Comparison of ENCODE assay signal across 17 cellular contexts in the genomic region with DNA sequence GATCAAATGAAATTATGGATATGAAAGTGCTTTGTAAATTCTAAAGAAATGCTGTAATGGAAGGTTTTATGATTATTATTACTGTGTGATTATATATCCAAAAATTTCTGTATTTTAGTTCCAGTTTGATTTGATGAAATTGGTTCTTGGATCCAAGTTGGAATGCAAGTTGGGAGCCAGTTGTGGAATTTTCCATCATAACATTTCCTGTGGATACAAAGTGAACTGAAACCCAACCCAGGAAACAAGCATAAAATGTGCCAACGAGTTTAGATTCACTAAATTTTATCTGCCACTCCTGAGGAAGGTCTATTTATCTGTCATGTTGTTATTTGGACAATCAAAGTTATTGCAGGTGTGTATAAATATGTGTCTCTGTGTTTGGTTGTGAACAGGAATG.
"Had no signal": no experiment of that assay in that cellular context is flagged by ENCODE, and none has a peak within 500 bp of the region (broad histone marks: within the 10 kb centered on the region; RNA-seq: fewer than 3 reads in every experiment).

No MANE protein-coding gene starts in this region.

- H3K9me3 ChIP-seq: gastroesophageal sphincter had no signal

- H3K4me1 ChIP-seq: gastroesophageal sphincter had no signal

- H3K27me3 Mint-ChIP-seq: type B pancreatic cell had no signal

- H3K27me3 ChIP-seq: cardiac muscle cell, gastroesophageal sphincter had no signal

- H3K36me3 ChIP-seq: cardiac muscle cell, gastroesophageal sphincter, WERI-Rb-1 had no signal

- H3K4me3 ChIP-seq: cardiac muscle cell, gastroesophageal sphincter, lung, skin epidermis had no signal

- H3K27ac Mint-ChIP-seq: activated CD8-positive, alpha-beta T cell treated with anti-CD3 and anti-CD28 coated beads, Interleukin-2, amount 10 ng/mL, durations not matched to agents 7 days and 5 days; T-helper 17 cell; type B pancreatic cell had no signal

- DNase-seq: activated CD8-positive, alpha-beta memory T cell treated with anti-CD3 and anti-CD28 coated beads, Interleukin-2, amount 50 U/mL, for 4 hours; activated CD8-positive, alpha-beta T cell treated with anti-CD3 and anti-CD28 coated beads, Interleukin-2, amount 10 ng/mL, durations not matched to agents 7 days and 5 days; activated naive CD4-positive, alpha-beta T cell treated with Interleukin-2 at 50 U/mL for 16 hours; effector CD4-positive, alpha-beta T cell; left colon; naive thymus-derived CD4-positive, alpha-beta T cell; stimulated activated CD4-positive, alpha-beta T cell treated with anti-CD3 and anti-CD28 coated beads, Interleukin-15, amount 100 ng/mL, for 24 hours; stimulated activated CD4-positive, alpha-beta T cell treated with anti-CD3 and anti-CD28 coated beads, Interleukin-4, amount 100 ng/mL, for 1 hour; stimulated activated naive CD4-positive, alpha-beta T cell; T-helper 17 cell; WERI-Rb-1 had no signal

- H3K4me3 Mint-ChIP-seq: activated CD8-positive, alpha-beta T cell treated with anti-CD3 and anti-CD28 coated beads, Interleukin-2, amount 10 ng/mL, durations not matched to agents 7 days and 5 days; naive thymus-derived CD4-positive, alpha-beta T cell; T-helper 17 cell; type B pancreatic cell had no signal

- H3K27ac ChIP-seq: cardiac muscle cell, gastroesophageal sphincter, skin epidermis, WERI-Rb-1 had no signal

- ATAC-seq: activated CD8-positive, alpha-beta T cell treated with anti-CD3 and anti-CD28 coated beads, Interleukin-2, amount 10 ng/mL, durations not matched to agents 7 days and 5 days; gastroesophageal sphincter; left colon; naive thymus-derived CD4-positive, alpha-beta T cell; T-helper 17 cell had no signal

- FAIRE-seq: colon had no signal
